9 cellular contexts compared by ENCODE assay signal in genomic region chr5:44774279-44774880, GRCh38. TPM values are rescaled to one million over a fixed set of nuclear protein-coding genes. Genes with fewer than 3 reads are reported as not detected.
DNase-seq lines count a peak whose midpoint lies in the region; ATAC-seq and TF ChIP-seq lines count a peak whose summit lies in the region.
"Had no signal": no experiment of that assay in that cellular context is flagged by ENCODE, and none has a peak within 500 bp of the region (broad histone marks: within the 10 kb centered on the region; RNA-seq: fewer than 3 reads in every experiment).

No MANE protein-coding gene starts in this region.

- no peak for TF ChIP-seq POLR2A in testis (IDR thresholded peaks at IDR 0.05)

- H2AFZ ChIP-seq in SU-DHL-6 (ENCODE audit: low read depth, low read length, severe bottlenecking) = no peak overlapping the region

- H3K36me3 ChIP-seq in SU-DHL-6 (ENCODE audit: low read length) = no peaks in the 10 kb centered on the region; the same call in 1 of the 2 replicates
- H3K36me3 ChIP-seq in testis (ENCODE audit: low read depth, missing control alignments) = no peaks in the 10 kb centered on the region
- no peaks in the 10 kb centered on the region for H3K36me3 ChIP-seq in effector memory CD4-positive, alpha-beta T cell (ENCODE audit: control insufficient read depth, insufficient read depth, low read length)

- H3K9me3 Mint-ChIP-seq in glutamatergic neuron (ENCODE audit: unreplicated experiment) = no peaks in the 10 kb centered on the region

- TF ChIP-seq CTCF in SU-DHL-6 (IDR thresholded peaks at IDR 0.05; ENCODE audit: insufficient read depth, low read length, poor library complexity, severe bottlenecking) (peak; percentile 30), glutamatergic neuron (IDR thresholded peaks at IDR 0.05; ENCODE audit: partially characterized antibody, unreplicated experiment) (peak; percentile 65), testis (IDR thresholded peaks at IDR 0.05) (peak; percentile 52 to 61 (median 55))

- intact Hi-C loops in testis (cut with DNase I; ENCODE audit: low total_unique reads) = no loop called here

- H3K9me3 ChIP-seq in SU-DHL-6 (ENCODE audit: insufficient read depth, low read length) = no peaks in the 10 kb centered on the region
- no peaks in the 10 kb centered on the region for H3K9me3 ChIP-seq in testis
- H3K9me3 ChIP-seq in effector memory CD4-positive, alpha-beta T cell (ENCODE audit: control insufficient read depth, low read length) = no peaks in the 10 kb centered on the region

- H3K4me1 Mint-ChIP-seq in glutamatergic neuron (ENCODE audit: low read depth, unreplicated experiment) = peaks cover 9% of the 10 kb centered on the region

- peak; percentile 57 for ATAC-seq in GM21737 (IDR thresholded peaks at IDR 0.05; ENCODE audit: unreplicated experiment)

- H3K27ac Mint-ChIP-seq in glutamatergic neuron (ENCODE audit: unreplicated experiment) = no peak overlapping the region

- H3K4me3 ChIP-seq in SU-DHL-6 (ENCODE audit: insufficient read depth, low read length, poor library complexity, severe bottlenecking) = no peak overlapping the region
- H3K4me3 ChIP-seq in testis = no peak overlapping the region
- H3K4me3 ChIP-seq in effector memory CD4-positive, alpha-beta T cell (ENCODE audit: insufficient read depth, low read depth, low read length, poor library complexity, severe bottlenecking) = no peak overlapping the region
- H3K4me3 ChIP-seq: skin epidermis had no signal

- no peak overlapping the region for H3K4me3 Mint-ChIP-seq in glutamatergic neuron (ENCODE audit: unreplicated experiment)

- H3K9ac ChIP-seq in SU-DHL-6 (ENCODE audit: low read length) = no peak overlapping the region

- H3F3A ChIP-seq in SU-DHL-6 (ENCODE audit: insufficient read depth) = no peaks in the 10 kb centered on the region

- H3K27me3 ChIP-seq in SU-DHL-6 (ENCODE audit: low read length) = no peaks in the 10 kb centered on the region
- H3K27me3 ChIP-seq in testis = no peaks in the 10 kb centered on the region
- peaks cover 2% of the 10 kb centered on the region for H3K27me3 ChIP-seq in effector memory CD4-positive, alpha-beta T cell (replicated peaks; ENCODE audit: control insufficient read depth, insufficient read depth, low read length, poor library complexity, severe bottlenecking)

- H3K9me2 ChIP-seq in SU-DHL-6 (replicated peaks; ENCODE audit: insufficient read depth, low read length) = no peaks in the 10 kb centered on the region

- DNase-seq in DMS153 (lab: John Stamatoyannopoulos, UW) = peak; percentile 6
- DNase-seq in NAMALWA (ENCODE audit: low spot score) = peak; percentile 66
- DNase-seq in glutamatergic neuron = no peak
- DNase-seq in testis = peak; percentile 35
- no peak for DNase-seq in stimulated activated CD4-positive, alpha-beta T cell treated with anti-CD3 and anti-CD28 coated beads, Interleukin-2, amount 100 ng/mL, for 48 hours
- DNase-seq in effector memory CD4-positive, alpha-beta T cell = no peak

- H3K27ac ChIP-seq in SU-DHL-6 (ENCODE audit: low read depth, low read length) = no peak overlapping the region
- no peak overlapping the region for H3K27ac ChIP-seq in testis
- no peak overlapping the region for H3K27ac ChIP-seq in effector memory CD4-positive, alpha-beta T cell (ENCODE audit: insufficient read depth, low read length, poor library complexity, severe bottlenecking)

- 19 to 34% methylated on average over 1 of the region's 1 CpG for WGBS in testis, 2 donors

- H4K20me1 ChIP-seq in SU-DHL-6 (ENCODE audit: low read depth, low read length) = no peaks in the 10 kb centered on the region; the same call in 1 of the 2 replicates

- no peak overlapping the region for H3K4me2 ChIP-seq in SU-DHL-6 (ENCODE audit: low read depth, low read length, poor library complexity, severe bottlenecking)

- H3K27me3 Mint-ChIP-seq in glutamatergic neuron (ENCODE audit: unreplicated experiment) = no peaks in the 10 kb centered on the region

- H3K79me2 ChIP-seq in SU-DHL-6 (ENCODE audit: insufficient read depth, low read length) = no peaks in the 10 kb centered on the region

- no peaks in the 10 kb centered on the region for H3K4me1 ChIP-seq in testis
- H3K4me1 ChIP-seq in effector memory CD4-positive, alpha-beta T cell (ENCODE audit: control insufficient read depth, insufficient read depth, low read length, poor library complexity, severe bottlenecking) = no peaks in the 10 kb centered on the region

- H3K36me3 Mint-ChIP-seq in glutamatergic neuron (ENCODE audit: unreplicated experiment) = no peaks in the 10 kb centered on the region

RNA-seq across cellular contexts. Expression of gene MRPS30, which starts 34.4 kb away (rescaled TPM):
- total RNA-seq in glutamatergic neuron (ENCODE audit: unreplicated experiment) = 40.7 TPM
- total RNA-seq in testis = 10 to 100 TPM; 63.9 to 68.5 TPM
- polyA plus RNA-seq in testis (ENCODE audit: insufficient read depth, low read depth, low replicate concordance) = 43.9 TPM

Comparison
In these comparisons a context has a peak if more than half of its experiments do, and no peak if none do; other contexts are left out.
1. DNase-seq: peak in DMS153 (single experiment), NAMALWA (single experiment) and testis (single experiment); none in glutamatergic neuron (single experiment), stimulated activated CD4-positive, alpha-beta T cell treated with anti-CD3 and anti-CD28 coated beads, Interleukin-2, amount 100 ng/mL, for 48 hours (0 of 2) and effector memory CD4-positive, alpha-beta T cell (0 of 3).
2. Peak in every context shown above with its lines, with median percentiles within 50 percentile points of each other: CTCF ChIP-seq.